In genomic region chr16:27203429-27204231, GRCh38 we compare ENCODE assay signal across 8 cellular contexts. TPM values are rescaled to one million over a fixed set of nuclear protein-coding genes. Genes with fewer than 3 reads are reported as not detected.
DNase-seq lines count a peak whose midpoint lies in the region; ATAC-seq and TF ChIP-seq lines count a peak whose summit lies in the region.

Gene KDM8 (plus strand): TSS chr16:27203526. CDS start chr16:27210124, 6,598 bp downstream.

- H3K4me3 ChIP-seq in SK-N-SH (ENCODE audit: low read depth in 2 of 2, low read length in 1 of 2) (peak within 1 kb of the TSS; percentile 81 to 86), testis (peak within 1 kb of the TSS; percentile 58 to 75)

- peak within 1 kb of the TSS; percentile 91 for H2AFZ ChIP-seq in SK-N-SH (ENCODE audit: low read depth)

- peaks cover 54% of the 10 kb centered on the region for H3K4me1 Mint-ChIP-seq in activated naive CD4-positive, alpha-beta T cell treated with anti-CD3 and anti-CD28 coated beads, Interleukin-2, amount 50 U/mL, for 24 hours

- H3K27ac ChIP-seq in SK-N-SH (ENCODE audit: low read depth in 2 of 2, low read length in 1 of 2) (peak within 1 kb of the TSS; percentile 97 to 99), testis (peak within 1 kb of the TSS; percentile 91 to 96)

- POLR2A ChIA-PET in SK-N-SH (lab: Yijun Ruan, JAX) = interaction anchor here (1.0 to 1.7 kb wide), 9 partner anchors 9 to 165 kb away, joined by 3 to 6 read pairs (median 4); no protein-coding TSS in a partner anchor

- ATAC-seq in HG02571 (IDR thresholded peaks at IDR 0.05; ENCODE audit: unreplicated experiment) = peak; percentile 87

- peak within 1 kb of the TSS; percentile 94 for H3K9ac ChIP-seq in SK-N-SH

- 0% methylated on average over 28 of the region's 69 CpGs for WGBS in SK-N-SH (ENCODE audit: low lambda C conversion rate)
- 0% methylated on average over 21 to 68 of the region's 69 CpGs for WGBS in testis, 2 donors

- DNase-seq in GM04504 (ENCODE audit: low read depth) = peak; percentile 99
- peak; percentile 93 for DNase-seq in NCI-H1048 (lab: John Stamatoyannopoulos, UW)
- peak; percentile 97 for DNase-seq in SK-N-SH
- DNase-seq in glomerular endothelial cell (ENCODE audit: extremely low read depth, low read depth, low spot score) = peak; percentile 95
- peak; percentile 96 for DNase-seq in occipital lobe (lab: John Stamatoyannopoulos, UW)
- peak; percentile 98 for DNase-seq in testis

- peaks cover 4% of the 10 kb centered on the region for H3F3A ChIP-seq in SK-N-SH (replicated peaks; ENCODE audit: insufficient read depth)

- peaks cover 11% of the 10 kb centered on the region; the same call in 1 of the 2 replicates for H3K79me2 ChIP-seq in SK-N-SH (ENCODE audit: insufficient read depth)

- TF ChIP-seq POLR2A in testis (IDR thresholded peaks at IDR 0.05) = no peak

- TF ChIP-seq RAD21 in SK-N-SH (IDR thresholded peaks at IDR 0.05; ENCODE audit: low read length) = no peak

- no peaks in the 10 kb centered on the region for H3K27me3 ChIP-seq in SK-N-SH (ENCODE audit: insufficient read depth)
- H3K27me3 ChIP-seq in testis = no peaks in the 10 kb centered on the region

- TF ChIP-seq EP300 in SK-N-SH (IDR thresholded peaks at IDR 0.05; ENCODE audit: borderline replicate concordance in 1 of 2, low read depth in 1 of 2, low read length in 1 of 2) = no peak

- intact Hi-C loops in testis (cut with DNase I; ENCODE audit: low total_unique reads) = no loop called here

- no peaks in the 10 kb centered on the region for H4K20me1 ChIP-seq in SK-N-SH (ENCODE audit: insufficient read depth)

- no peaks in the 10 kb centered on the region for H3K9me3 Mint-ChIP-seq in activated naive CD4-positive, alpha-beta T cell treated with anti-CD3 and anti-CD28 coated beads, Interleukin-2, amount 50 U/mL, for 24 hours

- CTCF ChIA-PET in SK-N-SH (lab: Yijun Ruan, JAX) = interaction anchor here (0.8 to 3.7 kb wide), 4 partner anchors 24 to 274 kb away, joined by 3 to 17 read pairs (median 5); no protein-coding TSS in a partner anchor

- H3K9me2 ChIP-seq in SK-N-SH = no peaks in the 10 kb centered on the region

- H3K36me3 Mint-ChIP-seq in activated naive CD4-positive, alpha-beta T cell treated with anti-CD3 and anti-CD28 coated beads, Interleukin-2, amount 50 U/mL, for 24 hours = peaks cover 4% of the 10 kb centered on the region

- H3K27me3 Mint-ChIP-seq in activated naive CD4-positive, alpha-beta T cell treated with anti-CD3 and anti-CD28 coated beads, Interleukin-2, amount 50 U/mL, for 24 hours = no peaks in the 10 kb centered on the region

- TF ChIP-seq CTCF in SK-N-SH (IDR thresholded peaks at IDR 0.05) (no peak), testis (IDR thresholded peaks at IDR 0.05) (peak in 1 of 3 experiments; percentile 27)

- H3K27ac Mint-ChIP-seq in activated naive CD4-positive, alpha-beta T cell treated with anti-CD3 and anti-CD28 coated beads, Interleukin-2, amount 50 U/mL, for 24 hours = peak within 1 kb of the TSS; percentile 99

- no peaks in the 10 kb centered on the region for H3K36me3 ChIP-seq in SK-N-SH (replicated peaks in 1 of 2; ENCODE audit: control insufficient read depth in 1 of 2, insufficient read depth in 2 of 2, low read length in 1 of 2)
- H3K36me3 ChIP-seq in testis (ENCODE audit: low read depth, missing control alignments) = no peaks in the 10 kb centered on the region

- peaks cover 0 to 9% of the 10 kb centered on the region in 2 experiments; a peak in 1 of 4 replicates for H3K4me1 ChIP-seq in SK-N-SH (ENCODE audit: control insufficient read depth in 1 of 2, insufficient read depth in 2 of 2, low read depth in 1 of 2, low read length in 1 of 2)
- peaks cover 10% of the 10 kb centered on the region for H3K4me1 ChIP-seq in testis

- H3K4me3 Mint-ChIP-seq in activated naive CD4-positive, alpha-beta T cell treated with anti-CD3 and anti-CD28 coated beads, Interleukin-2, amount 50 U/mL, for 24 hours = peak within 1 kb of the TSS; percentile 97

- peak within 1 kb of the TSS; percentile 90 for H3K4me2 ChIP-seq in SK-N-SH

- H3K9me3 ChIP-seq in SK-N-SH = no peaks in the 10 kb centered on the region
- no peaks in the 10 kb centered on the region for H3K9me3 ChIP-seq in testis

TF ChIP-seq in SK-N-SH, 30 proteins besides CTCF, POLR2A, EP300 and RAD21 (continues in another document):
- TF ChIP-seq REST (IDR thresholded peaks at IDR 0.05; ENCODE audit: low read depth, low read length) = no peak
- TF ChIP-seq JUND (IDR thresholded peaks at IDR 0.05) = no peak
- TF ChIP-seq SMC3 (IDR thresholded peaks at IDR 0.05; ENCODE audit: low read depth, low read length) = no peak
- TF ChIP-seq GATA2 (CRISPR knock-in tag; IDR thresholded peaks at IDR 0.05) = no peak; the same call in 1 of the 2 replicates
- TF ChIP-seq FOXJ3 (CRISPR knock-in tag; IDR thresholded peaks at IDR 0.05) = no peak
- TF ChIP-seq MXI1 (IDR thresholded peaks at IDR 0.05; ENCODE audit: low read depth, low read length) = no peak
- no peak; the same call in 1 of the 2 replicates for TF ChIP-seq PBX3 (IDR thresholded peaks at IDR 0.05)
- TF ChIP-seq CHD2 (IDR thresholded peaks at IDR 0.05; ENCODE audit: low read length, partially characterized antibody) = peak; percentile 75
- TF ChIP-seq TCF12 (IDR thresholded peaks at IDR 0.05) = no peak
- no peak for TF ChIP-seq GABPA (IDR thresholded peaks at IDR 0.05; ENCODE audit: low read depth)
- no peak; the same call in none of the 2 replicates for TF ChIP-seq MAX (IDR thresholded peaks at IDR 0.05; ENCODE audit: low read depth)
- no peak for TF ChIP-seq TEAD4 (IDR thresholded peaks at IDR 0.05; ENCODE audit: borderline replicate concordance, insufficient read depth)
- TF ChIP-seq USF2 (IDR thresholded peaks at IDR 0.05; ENCODE audit: borderline replicate concordance, low read depth, low read length) = no peak
- peak; percentile 68 for TF ChIP-seq POLR2AphosphoS5 (IDR thresholded peaks at IDR 0.05; ENCODE audit: low read depth, low read length)
- no peak for TF ChIP-seq FOXM1 (IDR thresholded peaks at IDR 0.05; ENCODE audit: low read depth)
- no peak for TF ChIP-seq MEF2A (IDR thresholded peaks at IDR 0.05; ENCODE audit: borderline replicate concordance, low read depth)
- no peak for TF ChIP-seq RFX5 (IDR thresholded peaks at IDR 0.05; ENCODE audit: low read length)
- no peak for TF ChIP-seq ELF1 (IDR thresholded peaks at IDR 0.05)
- TF ChIP-seq SIN3A (IDR thresholded peaks at IDR 0.05; ENCODE audit: borderline replicate concordance, low read depth, low read length) = peak; percentile 61; the same call in 1 of the 2 replicates
- no peak for TF ChIP-seq EZH2phosphoT487 (IDR thresholded peaks at IDR 0.05; ENCODE audit: borderline replicate concordance, low read depth)

RNA-seq across cellular contexts. Expression of gene KDM8, which starts in this region (rescaled TPM):
- polyA plus RNA-seq in SK-N-SH (2012; rRNA removed) (3.3 and 3.9 TPM in 2 replicates), testis (ENCODE audit: insufficient read depth, low read depth, low replicate concordance) (5.7 TPM)
- polyA plus RNA-seq in SK-N-SH (2012; cell fraction: cytosol; rRNA removed) = 1.5 and 2.2 TPM in 2 replicates
- polyA plus RNA-seq in SK-N-SH (2012; cell fraction: nucleus; rRNA removed) = 10.9 and 11.8 TPM in 2 replicates
- total RNA-seq in glomerular endothelial cell (4.6 and 5.9 TPM in 2 replicates), occipital lobe (1.9 TPM), testis (10 to 100 TPM in 1 of 2 donors, 1 to 10 TPM in 1; 8.3 to 14.7 TPM)

Comparison
In these comparisons a context has a peak if more than half of its experiments do, and no peak if none do; other contexts are left out.
1. Peak in every context shown above with its lines: DNase-seq, ATAC-seq, H3K4me3 ChIP-seq and H3K27ac ChIP-seq.